10 cellular contexts compared by ENCODE assay signal in the genomic region with DNA sequence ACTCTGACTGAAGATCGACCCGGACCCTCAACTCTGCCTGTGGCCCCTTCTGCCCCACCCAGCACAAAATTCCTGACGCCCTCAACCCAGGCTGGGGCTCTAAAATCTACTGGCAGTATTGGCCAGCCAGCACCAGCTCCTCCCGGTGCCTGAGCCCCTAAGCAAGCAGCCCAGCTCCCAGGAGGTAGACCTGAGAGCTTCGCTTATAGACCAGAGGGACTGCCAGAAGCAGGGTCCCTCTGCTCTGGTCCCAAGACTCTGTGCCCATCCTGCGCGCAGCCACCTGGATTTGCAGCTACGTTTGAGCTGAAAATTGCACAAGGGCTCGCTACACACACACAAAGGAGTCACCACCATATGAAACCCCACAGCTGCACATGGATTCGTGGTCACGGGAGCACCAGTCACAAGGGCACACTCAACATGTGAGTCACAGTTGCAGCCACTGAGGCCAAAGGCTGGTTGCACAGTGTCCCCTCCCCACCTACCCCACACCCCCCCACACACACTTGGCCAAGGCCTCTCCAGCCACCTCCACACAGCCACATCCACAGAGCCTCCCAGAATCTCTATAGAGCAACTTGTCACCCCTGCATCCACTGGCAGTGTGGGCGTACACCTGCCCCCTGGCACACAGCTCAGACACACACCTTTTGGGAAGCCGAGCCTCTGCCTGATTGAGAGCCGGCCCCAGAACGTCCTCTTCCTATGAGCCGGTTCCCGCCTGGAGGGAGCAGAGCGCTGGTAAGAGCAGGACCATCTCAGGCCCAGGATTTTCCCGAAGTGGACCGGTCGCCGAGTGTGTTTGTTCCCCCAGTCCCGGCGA. TPM values are rescaled to one million over a fixed set of nuclear protein-coding genes. Genes with fewer than 3 reads are reported as not detected.
DNase-seq lines count a peak whose midpoint lies in the region; TF ChIP-seq lines count a peak whose summit lies in the region.
"Had no signal": no experiment of that assay in that cellular context is flagged by ENCODE, and none has a peak within 500 bp of the region (broad histone marks: within the 10 kb centered on the region; RNA-seq: fewer than 3 reads in every experiment).

No MANE protein-coding gene starts in this region.

- H3K9me3 ChIP-seq in endodermal cell (ENCODE audit: control insufficient read depth, low read length): no peaks in the 10 kb centered on the region

- H3K36me3 ChIP-seq in endodermal cell (ENCODE audit: control insufficient read depth, insufficient read depth, low read length): no peaks in the 10 kb centered on the region

- H3K4me1 ChIP-seq in endodermal cell (ENCODE audit: control insufficient read depth, insufficient read depth, low read length): peaks cover 6% of the 10 kb centered on the region

- H3K9me3 Mint-ChIP-seq in activated CD4-positive, alpha-beta T cell treated with anti-CD3 and anti-CD28 coated beads, Interleukin-2, amount 10 ng/mL, durations not matched to agents 7 days and 5 days: no peaks in the 10 kb centered on the region
- H3K9me3 Mint-ChIP-seq in endodermal cell: no peaks in the 10 kb centered on the region

- H3K4me1 Mint-ChIP-seq in activated CD4-positive, alpha-beta T cell treated with anti-CD3 and anti-CD28 coated beads, Interleukin-2, amount 10 ng/mL, durations not matched to agents 7 days and 5 days: peaks cover 17% of the 10 kb centered on the region
- peaks cover 51% of the 10 kb centered on the region for H3K4me1 Mint-ChIP-seq in endodermal cell

- CTCF ChIA-PET in activated CD4-positive, alpha-beta T cell treated with anti-CD3 and anti-CD28 coated beads, Interleukin-2, amount 10 ng/mL, durations not matched to agents 7 days and 5 days (lab: Charles Lee): interaction anchor here (0.7 to 2.5 kb wide), 3 partner anchors 11 to 1082 kb away, joined by 3 to 9 read pairs (median 8); no protein-coding TSS in a partner anchor

- H3K4me3 ChIP-seq in endodermal cell (ENCODE audit: low read length) (peak overlapping the region; percentile 77), retinal pigment epithelial cell (ENCODE audit: low read length) (no peak overlapping the region)

- no peak overlapping the region for H3K27ac ChIP-seq in endodermal cell (ENCODE audit: low read depth, low read length)

- H3K9ac ChIP-seq in endodermal cell (ENCODE audit: extremely low read depth, low read length, poor library complexity, severe bottlenecking): no peak overlapping the region

- H3K4me3 Mint-ChIP-seq in activated CD4-positive, alpha-beta T cell treated with anti-CD3 and anti-CD28 coated beads, Interleukin-2, amount 10 ng/mL, durations not matched to agents 7 days and 5 days: peak overlapping the region; percentile 50
- peak overlapping the region; percentile 60 for H3K4me3 Mint-ChIP-seq in endodermal cell

- TF ChIP-seq CTCF in endodermal cell (conservative IDR thresholded peaks at IDR 0.05): no peak
- no peak for TF ChIP-seq CTCF in retinal pigment epithelial cell (conservative IDR thresholded peaks at IDR 0.05; ENCODE audit: low read depth, low read length)
- no peak for TF ChIP-seq CTCF in GM20000 (IDR thresholded peaks at IDR 0.05; ENCODE audit: extremely low read depth, missing control alignments)

- 10 to 15% methylated on average over 12 to 24 of the region's 24 CpGs for WGBS in endodermal cell (ENCODE audit: insufficient coverage in 1 of 2, insufficient read length in 1 of 2), 2 experiments

- POLR2A ChIA-PET in activated CD4-positive, alpha-beta T cell treated with anti-CD3 and anti-CD28 coated beads, Interleukin-2, amount 10 ng/mL, durations not matched to agents 7 days and 5 days (lab: Charles Lee): no interaction called here

- H3K27me3 Mint-ChIP-seq in activated CD4-positive, alpha-beta T cell treated with anti-CD3 and anti-CD28 coated beads, Interleukin-2, amount 10 ng/mL, durations not matched to agents 7 days and 5 days: peaks cover 92% of the 10 kb centered on the region
- peaks cover 99% of the 10 kb centered on the region for H3K27me3 Mint-ChIP-seq in endodermal cell (ENCODE audit: insufficient read depth)

- H3K27ac Mint-ChIP-seq in activated CD4-positive, alpha-beta T cell treated with anti-CD3 and anti-CD28 coated beads, Interleukin-2, amount 10 ng/mL, durations not matched to agents 7 days and 5 days: no peak overlapping the region
- H3K27ac Mint-ChIP-seq in endodermal cell: no peak overlapping the region

- peaks cover 100% of the 10 kb centered on the region for H3K27me3 ChIP-seq in endodermal cell (ENCODE audit: control insufficient read depth, insufficient read depth, low read length, poor library complexity, severe bottlenecking)

- peaks cover 3% of the 10 kb centered on the region for H3K36me3 Mint-ChIP-seq in activated CD4-positive, alpha-beta T cell treated with anti-CD3 and anti-CD28 coated beads, Interleukin-2, amount 10 ng/mL, durations not matched to agents 7 days and 5 days (ENCODE audit: low read depth)
- H3K36me3 Mint-ChIP-seq in endodermal cell (ENCODE audit: low read depth): no peaks in the 10 kb centered on the region

- no peak for DNase-seq in activated CD4-positive, alpha-beta T cell treated with anti-CD3 and anti-CD28 coated beads, Interleukin-2, amount 10 ng/mL, durations not matched to agents 7 days and 5 days
- no peak for DNase-seq in activated CD4-positive, alpha-beta T cell treated with anti-CD3 and anti-CD28 coated beads, Interleukin-2, amount 50 U/mL, for 4 hours
- DNase-seq in RKO (ENCODE audit: low spot score): peak; percentile 45
- peak; percentile 82 for DNase-seq in endodermal cell
- DNase-seq in retinal pigment epithelial cell (ENCODE audit: low read depth): peak; percentile 27
- DNase-seq in epidermal melanocyte (ENCODE audit: insufficient read length, low spot score): no peak
- no peak for DNase-seq in GM20000 (ENCODE audit: low spot score)
- DNase-seq in COLO829 (ENCODE audit: low spot score): no peak
- DNase-seq: NCI-H187 treated with DMSO at 0.1 percent for 48 hours had no signal

RNA-seq across cellular contexts. Expression of a gene that starts 1.1 kb away (rescaled TPM):
- total RNA-seq in activated CD4-positive, alpha-beta T cell treated with anti-CD3 and anti-CD28 coated beads, Interleukin-2, amount 10 ng/mL, durations not matched to agents 7 days and 5 days: under 1 TPM in 1 of 2 experiments, not detected in 1; 0.10 TPM
- total RNA-seq in endodermal cell: 10 to 100 TPM in 1 of 2 donors, 1 to 10 TPM in 1; 5.7 to 16.6 TPM
- 3.0 TPM for polyA plus RNA-seq in endodermal cell (2013, experiment 1 of 2)
- polyA plus RNA-seq in endodermal cell (2013, experiment 2 of 2): 3.4 TPM
- total RNA-seq: pulmonary artery endothelial cell had no signal

Comparison
In these comparisons a context has a peak if more than half of its experiments do, and no peak if none do; other contexts are left out.
1. DNase-seq: peak in RKO (single experiment), endodermal cell (single experiment) and retinal pigment epithelial cell (single experiment); none in activated CD4-positive, alpha-beta T cell treated with anti-CD3 and anti-CD28 coated beads, Interleukin-2, amount 10 ng/mL, durations not matched to agents 7 days and 5 days (single experiment), activated CD4-positive, alpha-beta T cell treated with anti-CD3 and anti-CD28 coated beads, Interleukin-2, amount 50 U/mL, for 4 hours (0 of 2), epidermal melanocyte (single experiment), GM20000 (single experiment) and COLO829 (single experiment).
2. RNA of a gene that starts 1.1 kb away (total RNA-seq): 5.7 to 16.6 TPM in endodermal cell; 0.10 TPM in activated CD4-positive, alpha-beta T cell treated with anti-CD3 and anti-CD28 coated beads, Interleukin-2, amount 10 ng/mL, durations not matched to agents 7 days and 5 days; every median in the first group is over 4 times any median in the second.